In genomic region chr5:89037090-89037489, GRCh38 we compare ENCODE assay signal across 15 cellular contexts.
A peak's percentile ranks its signal among the peaks of the same experiment; 100 is the strongest.
DNase-seq lines count a peak whose midpoint lies in the region; ATAC-seq, FAIRE-seq and TF ChIP-seq lines count a peak whose summit lies in the region.
"Had no signal": no experiment of that assay in that cellular context is flagged by ENCODE, and none has a peak within 500 bp of the region (broad histone marks: within the 10 kb centered on the region; RNA-seq: fewer than 3 reads in every experiment).

No MANE protein-coding gene starts in this region.

- ATAC-seq in IMR-90 (ENCODE audit: low read depth) (peak; percentile 40; the same call in 1 of the 2 replicates), K562 (no peak), GM21717 (IDR thresholded peaks at IDR 0.05; ENCODE audit: unreplicated experiment) (no peak), GM19467 (IDR thresholded peaks at IDR 0.05; ENCODE audit: unreplicated experiment) (no peak)
- ATAC-seq: activated T-cell treated with anti-CD3 and anti-CD28 coated beads, Interleukin-2, amount 50 U/mL, for 4 hours; HCT116 had no signal

- H3K9me3 ChIP-seq in IMR-90 (ENCODE audit: control insufficient read depth, insufficient read depth, low read length) (no peaks in the 10 kb centered on the region), K562 (replicated peaks; ENCODE audit: control insufficient read depth, insufficient read depth, low read depth, low read length) (no peaks in the 10 kb centered on the region), keratinocyte (ENCODE audit: control insufficient read depth, low read depth, low read length) (no peaks in the 10 kb centered on the region)

- H4K8ac ChIP-seq in IMR-90 (ENCODE audit: low read depth in 2 of 2, low read length in 2 of 2): no peak overlapping the region

- H3K4me1 ChIP-seq in IMR-90 (ENCODE audit: control insufficient read depth, insufficient read depth, low read length) (0 out of 2 replicates have a peak, but pooled peaks cover 1% of the 10 kb centered on the region), K562 (replicated peaks in 1 of 2; ENCODE audit: control insufficient read depth in 2 of 2, insufficient read depth in 2 of 2, low read length in 2 of 2) (peaks cover 0 to 4% of the 10 kb centered on the region in 2 experiments; a peak in 3 of 5 replicates), keratinocyte (ENCODE audit: control insufficient read depth, extremely low read depth, insufficient read depth, low read length) (peaks cover 4% of the 10 kb centered on the region)

- H3K27ac ChIP-seq in IMR-90 (ENCODE audit: insufficient read depth, low read length) (no peak overlapping the region), K562 (ENCODE audit: extremely low read depth, low read depth, low read length) (no peak overlapping the region), keratinocyte (ENCODE audit: control insufficient read depth, insufficient read depth, low read length) (peak overlapping the region; percentile 30)
- H3K27ac ChIP-seq: neural progenitor cell had no signal

- H4K91ac ChIP-seq in IMR-90 (ENCODE audit: insufficient read depth, low read depth, low read length): no peak overlapping the region

- H2AFZ ChIP-seq in IMR-90 (replicated peaks; ENCODE audit: low read length, poor library complexity): peak overlapping the region; percentile 35
- H2AFZ ChIP-seq in K562 (ENCODE audit: low read depth, low read length): peak overlapping the region; percentile 53
- no peak overlapping the region for H2AFZ ChIP-seq in keratinocyte (ENCODE audit: control insufficient read depth, low read length)
- H2AFZ ChIP-seq: neural progenitor cell had no signal

- POLR2A ChIA-PET in IMR-90 (lab: Charles Lee; ENCODE audit: unreplicated experiment) (no interaction called here), K562 (lab: Yijun Ruan, JAX) (interaction anchor here (0.6 kb wide), 1 partner anchor 191 kb away, joined by 3 read pairs; no protein-coding TSS in a partner anchor)

- intact Hi-C loops in IMR-90 (cut with micrococcal nuclease) (no loop called here), K562 (cut with micrococcal nuclease) (no loop called here)

- H2BK15ac ChIP-seq in IMR-90 (ENCODE audit: low read depth, low read length): no peak overlapping the region

- H2BK20ac ChIP-seq in IMR-90 (ENCODE audit: low read depth, low read length): no peak overlapping the region

- 0 out of 2 replicates have a peak overlapping the region, but pooled peaks have one; percentile 1 for H3K23ac ChIP-seq in IMR-90 (ENCODE audit: low read depth, low read length)

- H3K27me3 ChIP-seq in IMR-90 (ENCODE audit: control insufficient read depth, insufficient read depth, low read length): no peaks in the 10 kb centered on the region
- H3K27me3 ChIP-seq in K562 (ENCODE audit: control insufficient read depth in 2 of 2, insufficient read depth in 2 of 2, low read length in 2 of 2): no peaks in the 10 kb centered on the region
- H3K27me3 ChIP-seq in keratinocyte (ENCODE audit: control insufficient read depth, extremely low read depth, insufficient read depth, low read length): no peaks in the 10 kb centered on the region
- H3K27me3 ChIP-seq: neural progenitor cell had no signal

- BruUV-seq in IMR-90 (replicated peaks; lab: Mats Ljungman, UMichigan) (no TSS peak), K562 (replicated peaks; lab: Mats Ljungman, UMichigan) (no TSS peak)

- no peak overlapping the region for H2BK5ac ChIP-seq in IMR-90 (ENCODE audit: low read depth, low read length, poor library complexity, severe bottlenecking)

- no peak overlapping the region for H3K4me3 ChIP-seq in IMR-90 (ENCODE audit: insufficient read depth, low read depth, low read length)
- H3K4me3 ChIP-seq in K562: no peak overlapping the region
- no peak overlapping the region for H3K4me3 ChIP-seq in keratinocyte (ENCODE audit: control insufficient read depth in 2 of 3, extremely low read depth in 1 of 3, insufficient read depth in 2 of 3, low read depth in 1 of 3, low read length in 3 of 3)
- H3K4me3 ChIP-seq: neural progenitor cell had no signal

- FAIRE-seq in K562 (lab: Jason Lieb, UNC): no peak
- FAIRE-seq in keratinocyte (lab: Jason Lieb, UNC): peak; percentile 65
- FAIRE-seq: G401.6, small intestine had no signal

- no peak overlapping the region for H3K14ac ChIP-seq in IMR-90 (replicated peaks; ENCODE audit: low read depth, low read length)

- no peaks in the 10 kb centered on the region for H3K79me1 ChIP-seq in IMR-90 (ENCODE audit: low read depth in 1 of 2, low read length in 2 of 2)

- TF ChIP-seq POLR2A in IMR-90 (IDR thresholded peaks at IDR 0.05; ENCODE audit: low read depth, low read length): no peak
- no peak for TF ChIP-seq POLR2A in K562 (conservative IDR thresholded peaks at IDR 0.05)

- H2AK5ac ChIP-seq in IMR-90 (ENCODE audit: low read depth, low read length): no peak overlapping the region

- peak overlapping the region; percentile 34; the same call in 1 of the 2 replicates for H3K4me2 ChIP-seq in IMR-90 (ENCODE audit: low read depth, low read length)
- H3K4me2 ChIP-seq in K562 (ENCODE audit: insufficient read depth, low read length): no peak overlapping the region
- H3K4me2 ChIP-seq in keratinocyte (ENCODE audit: control insufficient read depth, extremely low read depth, insufficient read depth, low read depth, low read length): no peak overlapping the region
- H3K4me2 ChIP-seq: neural progenitor cell had no signal

- no peak overlapping the region for H2BK120ac ChIP-seq in IMR-90 (ENCODE audit: low read depth, low read length)

- no peak overlapping the region for H3K9ac ChIP-seq in IMR-90 (ENCODE audit: low read depth, low read length)
- no peak overlapping the region for H3K9ac ChIP-seq in K562 (ENCODE audit: insufficient read depth in 1 of 2, low read depth in 2 of 2, low read length in 2 of 2)
- no peak overlapping the region for H3K9ac ChIP-seq in keratinocyte (ENCODE audit: control insufficient read depth, extremely low read depth, insufficient read depth, low read length)
- H3K9ac ChIP-seq: neural progenitor cell had no signal

- no peak for TF ChIP-seq CTCF in IMR-90 (conservative IDR thresholded peaks at IDR 0.05; ENCODE audit: low read depth, low read length)
- TF ChIP-seq CTCF in K562 (IDR thresholded peaks at IDR 0.05 in 2 of 3, conservative IDR thresholded peaks at IDR 0.05 in 1 of 3; ENCODE audit: insufficient read depth in 2 of 3, low read depth in 1 of 3, low read length in 3 of 3): no peak
- TF ChIP-seq CTCF in keratinocyte (optimal IDR thresholded peaks at IDR 0.05 in 1 of 3, IDR thresholded peaks at IDR 0.05 in 1 of 3, conservative IDR thresholded peaks at IDR 0.05 in 1 of 3; ENCODE audit: extremely low read depth in 1 of 3, insufficient read depth in 2 of 3, low read length in 3 of 3): no peak

- dilution Hi-C loops in IMR-90 (cut with HindIII; ENCODE audit: low sequenced_read_pairs, unreplicated experiment): no loop called here
- dilution Hi-C loops in keratinocyte (cut with MboI; ENCODE audit: extremely low pct_ligation_motif_present, low sequenced_read_pairs): no loop called here

- H3K79me2 ChIP-seq in K562 (ENCODE audit: control insufficient read depth, insufficient read depth, low read length): no peaks in the 10 kb centered on the region
- H3K79me2 ChIP-seq in keratinocyte (ENCODE audit: control insufficient read depth, insufficient read depth, low read length): no peaks in the 10 kb centered on the region

- H2AK9ac ChIP-seq in IMR-90 (replicated peaks; ENCODE audit: low read depth, low read length, poor library complexity): no peak overlapping the region

- no peak overlapping the region for H3K56ac ChIP-seq in IMR-90 (ENCODE audit: extremely low read depth, insufficient read depth, low read length)

- H4K20me1 ChIP-seq in IMR-90 (ENCODE audit: insufficient read depth, low read length) (no peaks in the 10 kb centered on the region), K562 (replicated peaks; ENCODE audit: control insufficient read depth, insufficient read depth, low read length) (no peaks in the 10 kb centered on the region), keratinocyte (ENCODE audit: control insufficient read depth, extremely low read depth, insufficient read depth, low read length) (no peaks in the 10 kb centered on the region)

- TF ChIP-seq RAD21 in IMR-90 (IDR thresholded peaks at IDR 0.05; ENCODE audit: low read length) (no peak), K562 (CRISPR knock-in tag; conservative IDR thresholded peaks at IDR 0.05 in 1 of 2, IDR thresholded peaks at IDR 0.05 in 1 of 2) (no peak)

- H3K36me3 ChIP-seq in IMR-90 (ENCODE audit: control insufficient read depth, insufficient read depth, low read length): no peaks in the 10 kb centered on the region
- H3K36me3 ChIP-seq in K562 (ENCODE audit: control insufficient read depth, insufficient read depth, low read length): no peaks in the 10 kb centered on the region
- H3K36me3 ChIP-seq in keratinocyte (ENCODE audit: control insufficient read depth in 2 of 2, extremely low read depth in 1 of 2, insufficient read depth in 2 of 2, low read length in 2 of 2): no peaks in the 10 kb centered on the region
- H3K36me3 ChIP-seq: neural progenitor cell had no signal

- H3K9me1 ChIP-seq in IMR-90 (ENCODE audit: insufficient read depth, low read length) (no peaks in the 10 kb centered on the region), K562 (ENCODE audit: control insufficient read depth, insufficient read depth, low read length) (no peaks in the 10 kb centered on the region), keratinocyte (ENCODE audit: control insufficient read depth, extremely low read depth, insufficient read depth, low read length) (no peaks in the 10 kb centered on the region)

- TF ChIP-seq EP300 in K562 (IDR thresholded peaks at IDR 0.05; ENCODE audit: low read length): no peak

- H4K5ac ChIP-seq in IMR-90 (ENCODE audit: low read depth, low read length): no peak overlapping the region

- DNase-seq in EH (ENCODE audit: low read depth) (peak; percentile 53), IMR-90 (peak; percentile 51), K562 (ENCODE audit: extremely low read depth in 1 of 4, low spot score in 3 of 4) (no peak), keratinocyte (ENCODE audit: low read depth, low spot score) (no peak), DMS79 treated with DMSO at 0.1 percent for 48 hours (lab: John Stamatoyannopoulos, UW) (no peak)
- DNase-seq in activated CD4-positive, CD25-positive, alpha-beta regulatory T cell (lab: John Stamatoyannopoulos, UW): no peak
- DNase-seq: activated T-cell treated with anti-CD3 and anti-CD28 coated beads, Interleukin-2, amount 50 U/mL, for 4 hours; C1 segment of cervical spinal cord; NCI-H1930; small intestine had no signal

- CTCF ChIA-PET in IMR-90 (lab: Yijun Ruan, JAX): no interaction called here
- CTCF ChIA-PET in K562 (lab: Yijun Ruan, JAX; ENCODE audit: low intra/inter-chr PET ratio): no interaction called here

- no peak overlapping the region for H3K18ac ChIP-seq in IMR-90 (ENCODE audit: low read depth, low read length)

- WGBS in IMR-90 (ENCODE audit: extremely low coverage in 2 of 2, insufficient read length in 1 of 2), 2 experiments: no CpG with 5 or more reads among the region's 5 CpGs
- 39% methylated on average over 5 of the region's 5 CpGs for WGBS in K562 (ENCODE audit: insufficient coverage, low coverage, missing lambda C conversion rate)

- in situ Hi-C loops in IMR-90 (cut with MboI; ENCODE audit: low sequenced_read_pairs) (no loop called here), K562 (cut with MboI) (no loop called here)

- no peak overlapping the region for H3K4ac ChIP-seq in IMR-90 (ENCODE audit: low read depth, low read length)

TF ChIP-seq in IMR-90, 13 proteins besides CTCF, POLR2A, EP300 and RAD21 (continues in another document):
- no peak for TF ChIP-seq FOS (IDR thresholded peaks at IDR 0.05; ENCODE audit: low read depth, low read length)

Comparison
In these comparisons a context has a peak if more than half of its experiments do, and no peak if none do; other contexts are left out.
1. DNase-seq: peak in EH (single experiment) and IMR-90 (single experiment); none in K562 (0 of 4), keratinocyte (single experiment), DMS79 treated with DMSO at 0.1 percent for 48 hours (single experiment) and activated CD4-positive, CD25-positive, alpha-beta regulatory T cell (0 of 4).